In the genomic region with DNA sequence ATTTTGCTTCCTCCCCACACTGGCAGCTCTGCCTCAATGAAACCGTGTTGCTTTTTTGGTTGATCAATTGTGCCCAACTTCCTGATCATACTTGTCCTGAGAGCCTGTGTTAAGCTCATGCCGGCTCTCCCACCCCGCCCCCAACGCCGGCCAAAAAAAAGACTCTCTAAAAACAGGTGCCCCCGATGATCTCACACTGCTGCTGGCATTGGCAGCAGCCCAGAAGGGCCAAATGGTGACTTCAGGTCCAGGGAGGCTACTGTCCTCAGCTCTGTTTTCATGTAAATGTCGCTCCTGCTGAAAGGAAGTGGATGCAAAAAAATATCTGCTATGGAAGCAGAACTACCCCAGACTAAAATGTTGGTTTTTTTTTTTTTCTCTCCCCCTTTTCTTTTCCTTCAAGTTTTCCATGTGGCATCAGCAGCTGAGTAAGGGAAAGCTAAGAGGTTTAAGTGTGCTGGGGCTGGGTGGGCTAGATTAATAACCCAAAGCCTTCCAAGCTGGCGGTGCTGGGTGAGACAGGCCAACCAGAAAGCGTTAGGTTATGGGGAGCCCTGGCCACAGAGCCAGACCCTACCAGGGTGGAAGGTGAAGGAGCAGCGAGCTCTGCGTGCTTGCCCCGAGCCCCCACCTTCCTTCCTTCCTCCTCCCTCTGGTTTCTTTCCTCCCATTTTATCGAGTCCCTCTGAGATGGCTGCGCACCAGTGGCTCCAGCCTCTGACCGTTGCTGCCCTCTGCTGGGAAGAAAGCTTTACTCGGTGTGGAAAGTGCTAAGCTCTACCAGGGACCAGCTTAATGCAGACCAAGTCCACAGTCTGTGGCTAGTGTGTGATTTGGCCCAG, we compare ENCODE assay signal across 8 cellular contexts.
DNase-seq lines count a peak whose midpoint lies in the region; ATAC-seq and TF ChIP-seq lines count a peak whose summit lies in the region.

No MANE protein-coding gene starts in this region.

- H3K27ac ChIP-seq in coronary artery: no peak overlapping the region

- peak; percentile 86 for TF ChIP-seq CTCF in AG09319 (IDR thresholded peaks at IDR 0.05; ENCODE audit: low read depth, low read length)
- peak; percentile 46 for TF ChIP-seq CTCF in coronary artery (IDR thresholded peaks at IDR 0.05)

- DNase-seq in AG09319 (ENCODE audit: extremely low read depth, low read depth) (peak; percentile 19), NCI-H2171 treated with DMSO at 0.1 percent for 48 hours (lab: John Stamatoyannopoulos, UW) (peak; percentile 91), coronary artery (ENCODE audit: low spot score) (peak; percentile 77), left kidney (ENCODE audit: low read depth, low spot score) (peak; percentile 90)
- DNase-seq in activated CD4-positive, alpha-beta T cell treated with anti-CD3 and anti-CD28 coated beads for 24 hours (ENCODE audit: low read depth in 2 of 2): peak; percentile 42 to 62
- DNase-seq in stimulated activated CD4-positive, alpha-beta T cell treated with anti-CD3 and anti-CD28 coated beads, Interleukin-2, amount 100 ng/mL, for 48 hours: peak; percentile 63 to 64

- peak overlapping the region; percentile 67 for H3K4me3 ChIP-seq in coronary artery

- ATAC-seq in GM18867 (IDR thresholded peaks at IDR 0.05; ENCODE audit: unreplicated experiment) (peak; percentile 95), HG03108 (IDR thresholded peaks at IDR 0.05; ENCODE audit: unreplicated experiment) (peak; percentile 56)

Comparison
In these comparisons a context has a peak if more than half of its experiments do, and no peak if none do; other contexts are left out.
1. DNase-seq: peak in every context shown above with its lines; median percentile 91 in NCI-H2171 treated with DMSO at 0.1 percent for 48 hours; 90 in left kidney; 77 in coronary artery; 64 in stimulated activated CD4-positive, alpha-beta T cell treated with anti-CD3 and anti-CD28 coated beads, Interleukin-2, amount 100 ng/mL, for 48 hours; 52 in activated CD4-positive, alpha-beta T cell treated with anti-CD3 and anti-CD28 coated beads for 24 hours; 19 in AG09319.